ENCODE assay signal across 22 cellular contexts in the genomic region with DNA sequence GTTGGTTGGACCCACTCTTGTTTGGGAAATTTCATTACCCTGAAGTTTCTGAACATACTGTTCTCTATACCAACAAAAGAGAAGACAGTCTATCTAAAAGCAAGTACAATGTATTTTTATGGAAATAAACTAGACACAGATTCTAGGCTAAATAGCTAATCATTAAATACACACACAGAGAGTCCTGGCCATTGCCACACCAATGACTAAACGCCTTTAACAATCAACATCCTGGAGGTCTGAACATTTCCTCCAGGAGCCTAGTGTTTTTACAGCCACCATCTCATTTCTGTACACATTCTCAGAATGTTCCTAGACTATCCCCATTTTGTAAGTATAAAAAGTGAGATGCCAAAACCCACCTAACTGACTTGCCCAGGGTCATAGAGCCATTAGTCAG.
"Had no signal": no experiment of that assay in that cellular context is flagged by ENCODE, and none has a peak within 500 bp of the region (broad histone marks: within the 10 kb centered on the region; RNA-seq: fewer than 3 reads in every experiment).

No MANE protein-coding gene starts in this region.

- H3K9me3 ChIP-seq: adrenal gland, Peyer's patch had no signal

- H3K36me3 ChIP-seq: adrenal gland, Peyer's patch had no signal

- DNase-seq: activated CD4-positive, alpha-beta T cell treated with anti-CD3 and anti-CD28 coated beads for 48 hours; activated CD4-positive, alpha-beta T cell treated with anti-CD3 and anti-CD28 coated beads, Interleukin-2, amount 50 U/mL, for 4 hours; activated CD4-positive, CD25-positive, alpha-beta regulatory T cell treated with anti-CD3 and anti-CD28 coated beads, Interleukin-2, amount 50 U/mL, for 72 hours; activated CD8-positive, alpha-beta memory T cell treated with anti-CD3 and anti-CD28 coated beads, Interleukin-2, amount 50 U/mL, for 48 hours; activated CD8-positive, alpha-beta T cell treated with anti-CD3 and anti-CD28 coated beads, Interleukin-2, amount 10 ng/mL, durations not matched to agents 7 days and 5 days; activated naive CD4-positive, alpha-beta T cell treated with anti-CD3 and anti-CD28 coated beads, Interleukin-2, amount 50 U/mL, for 16 hours; activated naive CD8-positive, alpha-beta T cell treated with anti-CD3 and anti-CD28 coated beads, Interleukin-2, amount 10 ng/mL, durations not matched to agents 7 days and 5 days; activated T-cell treated with anti-CD3 and anti-CD28 coated beads, Interleukin-2, amount 50 U/mL, for 1 hour; adrenal gland; aorta; KG1; NCI-H1048; NCI-H1930; NCI-H2171; NCI-H226; NCI-H510A; NCI-H69; NK-92 treated with Interleukin-12 subunit alpha and Interleukin-12 subunit beta, amount 100 ng/mL, for 24 hours; OCI-M1; SHP77 had no signal

- H3K27me3 ChIP-seq: adrenal gland, Peyer's patch had no signal

- ATAC-seq: activated CD8-positive, alpha-beta T cell treated with anti-CD3 and anti-CD28 coated beads, Interleukin-2, amount 10 ng/mL, durations not matched to agents 7 days and 5 days; WTC11 had no signal

- H3K4me3 ChIP-seq: adrenal gland, Peyer's patch had no signal

- H3K27ac ChIP-seq: adrenal gland had no signal
